21 cellular contexts compared by ENCODE assay signal in the genomic region with DNA sequence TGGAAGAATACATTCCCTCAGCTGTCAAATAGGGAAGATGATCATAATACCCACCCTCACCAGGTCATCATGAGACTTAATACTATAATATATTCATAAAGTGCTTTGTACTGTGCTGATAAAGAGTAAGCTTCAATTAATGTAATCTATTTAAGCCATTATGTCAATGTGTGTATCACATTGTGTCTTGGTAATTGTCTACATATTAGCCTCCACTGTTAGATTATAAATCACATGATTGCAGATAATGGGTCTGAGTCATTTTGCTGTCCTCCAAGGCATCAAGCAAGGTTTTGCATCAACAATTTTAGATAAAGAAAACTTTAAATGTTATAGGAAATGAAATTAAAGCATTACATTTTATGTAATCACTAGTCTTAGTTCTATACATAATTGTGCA. TPM values are rescaled to one million over a fixed set of nuclear protein-coding genes. Genes with fewer than 3 reads are reported as not detected.
DNase-seq lines count a peak whose midpoint lies in the region; ATAC-seq and TF ChIP-seq lines count a peak whose summit lies in the region.
"Had no signal": no experiment of that assay in that cellular context is flagged by ENCODE, and none has a peak within 500 bp of the region (broad histone marks: within the 10 kb centered on the region; RNA-seq: fewer than 3 reads in every experiment).

No MANE protein-coding gene starts in this region.

- H3K4me1 ChIP-seq in A673 (ENCODE audit: insufficient read depth, low read length, poor library complexity, severe bottlenecking) = no peaks in the 10 kb centered on the region

- intact Hi-C loops in A673 (cut with micrococcal nuclease; ENCODE audit: unreplicated experiment) = no loop called here

- H3K9me3 ChIP-seq in A673 (ENCODE audit: low read depth, low read length, poor library complexity, severe bottlenecking) = no peaks in the 10 kb centered on the region

- H3K27me3 ChIP-seq in A673 (replicated peaks; ENCODE audit: insufficient read depth, low read depth, low read length, poor library complexity) = no peaks in the 10 kb centered on the region

- CTCF ChIA-PET in A673 (lab: Charles Lee) = interaction anchor here (0.6 kb wide), 1 partner anchor 895 kb away, joined by 3 read pairs; no protein-coding TSS in a partner anchor

- no TSS peak for BruUV-seq in A673 (replicated peaks; lab: Mats Ljungman, UMichigan)

- TF ChIP-seq CTCF in A673 (conservative IDR thresholded peaks at IDR 0.05; ENCODE audit: low read depth, low read length) (no peak), fibroblast of pulmonary artery (IDR thresholded peaks at IDR 0.05; ENCODE audit: low read length, missing control alignments) (no peak)

- H3K36me3 ChIP-seq in A673 (ENCODE audit: insufficient read depth, low read length, poor library complexity, severe bottlenecking) = no peaks in the 10 kb centered on the region

- POLR2A ChIA-PET in A673 (lab: Charles Lee; ENCODE audit: low non-redundant PET) = no interaction called here

- DNase-seq in NCI-H146 (lab: John Stamatoyannopoulos, UW) (peak; percentile 19), NCI-H146 treated with DMSO at 0.1 percent for 48 hours (lab: John Stamatoyannopoulos, UW; ENCODE audit: unreplicated experiment) (no peak), A673 (ENCODE audit: low spot score) (peak; percentile 46), NCI-H1436 treated with DMSO at 0.1 percent for 48 hours (lab: John Stamatoyannopoulos, UW) (peak; percentile 26), fibroblast of pulmonary artery (ENCODE audit: low read depth) (peak; percentile 13), HPDE6-E6E7 (ENCODE audit: extremely low spot score) (no peak), amygdala (lab: John Stamatoyannopoulos, UW) (no peak)
- DNase-seq: AML-193, EL, GF-D8, Karpas-422, MV-4-11, NCI-H1105 treated with DMSO at 0.1 percent for 48 hours, NCI-H187 treated with DMSO at 0.1 percent for 48 hours, NCI-H2107, NCI-H69, SIG-M5 had no signal

- no peak overlapping the region for H3K27ac ChIP-seq in A673 (ENCODE audit: low read depth, low read length, poor library complexity, severe bottlenecking)
- H3K27ac ChIP-seq: 22Rv1, RWPE1 had no signal

- H3K4me3 ChIP-seq in A673 (ENCODE audit: low read depth, low read length, poor library complexity, severe bottlenecking) (no peak overlapping the region), fibroblast of pulmonary artery (replicated peaks; ENCODE audit: low read depth, low read length) (no peak overlapping the region)

- no peak for ATAC-seq in HG02870 (IDR thresholded peaks at IDR 0.05; ENCODE audit: unreplicated experiment)
- ATAC-seq: HCT116 had no signal

RNA-seq across cellular contexts. Expression of a gene that starts 45.2 kb away (rescaled TPM):
- 13.8 and 15.3 TPM in 2 replicates for total RNA-seq in A673 (2021)

RNA-seq across cellular contexts. Expression of a gene that starts 50.1 kb away (rescaled TPM):
- total RNA-seq in A673 (2021) = 12.0 and 14.6 TPM in 2 replicates

Comparison
In these comparisons a context has a peak if more than half of its experiments do, and no peak if none do; other contexts are left out.
1. DNase-seq: peak in NCI-H146 (single experiment), A673 (single experiment), NCI-H1436 treated with DMSO at 0.1 percent for 48 hours (single experiment) and fibroblast of pulmonary artery (single experiment); none in NCI-H146 treated with DMSO at 0.1 percent for 48 hours (single experiment), HPDE6-E6E7 (single experiment) and amygdala (0 of 56).